In genomic region chr10:101778781-101779543, GRCh38 we compare ENCODE assay signal across 8 cellular contexts. TPM values are rescaled to one million over a fixed set of nuclear protein-coding genes. Genes with fewer than 3 reads are reported as not detected.
DNase-seq lines count a peak whose midpoint lies in the region; ATAC-seq, FAIRE-seq and TF ChIP-seq lines count a peak whose summit lies in the region.

No MANE protein-coding gene starts in this region.

- no peaks in the 10 kb centered on the region for H3K9me3 Mint-ChIP-seq in activated CD8-positive, alpha-beta T cell treated with anti-CD3 and anti-CD28 coated beads, Interleukin-2, amount 10 ng/mL, durations not matched to agents 7 days and 5 days (ENCODE audit: insufficient read depth)

- TF ChIP-seq CTCF in parathyroid adenoma (IDR thresholded peaks at IDR 0.05): no peak

- H3K4me3 Mint-ChIP-seq in activated CD8-positive, alpha-beta T cell treated with anti-CD3 and anti-CD28 coated beads, Interleukin-2, amount 10 ng/mL, durations not matched to agents 7 days and 5 days: peak overlapping the region; percentile 69

- H3K4me1 ChIP-seq in parathyroid adenoma: peaks cover 32% of the 10 kb centered on the region

- peaks cover 34% of the 10 kb centered on the region for H3K27me3 Mint-ChIP-seq in activated CD8-positive, alpha-beta T cell treated with anti-CD3 and anti-CD28 coated beads, Interleukin-2, amount 10 ng/mL, durations not matched to agents 7 days and 5 days (ENCODE audit: low read depth)

- CTCF ChIA-PET in activated CD8-positive, alpha-beta T cell treated with anti-CD3 and anti-CD28 coated beads, Interleukin-2, amount 10 ng/mL, durations not matched to agents 7 days and 5 days (lab: Charles Lee): interaction anchor here (0.6 to 7.9 kb wide), 5 partner anchors 7 to 313 kb away, joined by 3 to 242 read pairs (median 4); no protein-coding TSS in a partner anchor

- FAIRE-seq in GM19239 (lab: Jason Lieb, UNC): peak; percentile 89

- H3K79me2 ChIP-seq in parathyroid adenoma: no peaks in the 10 kb centered on the region

- H3K9me3 ChIP-seq in parathyroid adenoma (ENCODE audit: control insufficient read depth, low read length): no peaks in the 10 kb centered on the region

- no peaks in the 10 kb centered on the region for H3K36me3 ChIP-seq in parathyroid adenoma (ENCODE audit: control insufficient read depth, insufficient read depth, low read length)

- peak overlapping the region; percentile 48 for H3K4me3 ChIP-seq in parathyroid adenoma (ENCODE audit: low read depth, low read length)

- POLR2A ChIA-PET in activated CD8-positive, alpha-beta T cell treated with anti-CD3 and anti-CD28 coated beads, Interleukin-2, amount 10 ng/mL, durations not matched to agents 7 days and 5 days (lab: Charles Lee): no interaction called here

- H3K27ac Mint-ChIP-seq in activated CD8-positive, alpha-beta T cell treated with anti-CD3 and anti-CD28 coated beads, Interleukin-2, amount 10 ng/mL, durations not matched to agents 7 days and 5 days: no peak overlapping the region

- no peak overlapping the region for H3K27ac ChIP-seq in parathyroid adenoma

- DNase-seq in GM19239 (ENCODE audit: insufficient read length, low spot score) (no peak), germinal center (ENCODE audit: low spot score) (peak; percentile 72), NCI-H82 (lab: John Stamatoyannopoulos, UW) (no peak), GM19238 (ENCODE audit: insufficient read length, low spot score) (no peak), NCI-H1930 (lab: John Stamatoyannopoulos, UW) (no peak)
- DNase-seq in activated CD8-positive, alpha-beta T cell treated with anti-CD3 and anti-CD28 coated beads, Interleukin-2, amount 10 ng/mL, durations not matched to agents 7 days and 5 days: peak; percentile 28

- peaks cover 3% of the 10 kb centered on the region for H3K27me3 ChIP-seq in parathyroid adenoma (ENCODE audit: control insufficient read depth, insufficient read depth, low read length)

- no peak overlapping the region for H3K9ac ChIP-seq in parathyroid adenoma

- peak overlapping the region; percentile 23 for H2AFZ ChIP-seq in parathyroid adenoma

- H3K4me1 Mint-ChIP-seq in activated CD8-positive, alpha-beta T cell treated with anti-CD3 and anti-CD28 coated beads, Interleukin-2, amount 10 ng/mL, durations not matched to agents 7 days and 5 days (ENCODE audit: low read depth): peaks cover 51% of the 10 kb centered on the region

- no peak for ATAC-seq in activated CD8-positive, alpha-beta T cell treated with anti-CD3 and anti-CD28 coated beads, Interleukin-2, amount 10 ng/mL, durations not matched to agents 7 days and 5 days
- ATAC-seq in GM21447 (IDR thresholded peaks at IDR 0.05; ENCODE audit: unreplicated experiment): no peak

- peak overlapping the region; percentile 61 for H3K4me2 ChIP-seq in parathyroid adenoma (ENCODE audit: low read length)

- peaks cover 13% of the 10 kb centered on the region for H3K36me3 Mint-ChIP-seq in activated CD8-positive, alpha-beta T cell treated with anti-CD3 and anti-CD28 coated beads, Interleukin-2, amount 10 ng/mL, durations not matched to agents 7 days and 5 days (ENCODE audit: low read depth)

RNA-seq across cellular contexts. Expression of gene FGF8, which starts 3.0 kb away (rescaled TPM):
- not detected for total RNA-seq in activated CD8-positive, alpha-beta T cell treated with anti-CD3 and anti-CD28 coated beads, Interleukin-2, amount 10 ng/mL, durations not matched to agents 7 days and 5 days

RNA-seq across cellular contexts. Expression of gene NPM3, which starts 4.3 kb away (rescaled TPM):
- 10 to 100 TPM; 49.7 to 58.3 TPM for total RNA-seq in activated CD8-positive, alpha-beta T cell treated with anti-CD3 and anti-CD28 coated beads, Interleukin-2, amount 10 ng/mL, durations not matched to agents 7 days and 5 days

RNA-seq across cellular contexts. Expression of gene OGA, which starts 39.3 kb away (rescaled TPM):
- total RNA-seq in activated CD8-positive, alpha-beta T cell treated with anti-CD3 and anti-CD28 coated beads, Interleukin-2, amount 10 ng/mL, durations not matched to agents 7 days and 5 days: 100 to 1,000 TPM; 122 to 129 TPM

Comparison
In these comparisons a context has a peak if more than half of its experiments do, and no peak if none do; other contexts are left out.
1. DNase-seq: peak in activated CD8-positive, alpha-beta T cell treated with anti-CD3 and anti-CD28 coated beads, Interleukin-2, amount 10 ng/mL, durations not matched to agents 7 days and 5 days (single experiment) and germinal center (single experiment); none in GM19239 (single experiment), NCI-H82 (single experiment), GM19238 (single experiment) and NCI-H1930 (0 of 2).